In genomic region chr4:139584784-139585183, GRCh38 we compare ENCODE assay signal across 21 cellular contexts.
"Had no signal": no experiment of that assay in that cellular context is flagged by ENCODE, and none has a peak within 500 bp of the region (broad histone marks: within the 10 kb centered on the region; RNA-seq: fewer than 3 reads in every experiment).

No MANE protein-coding gene starts in this region.

- H3K36me3 ChIP-seq: colonic mucosa, heart right ventricle, neural progenitor cell, prostate gland, vagina, WERI-Rb-1 had no signal

- H3K27me3 ChIP-seq: colonic mucosa, heart right ventricle, neural progenitor cell, vagina had no signal

- H3K9me3 ChIP-seq: colonic mucosa, heart right ventricle, prostate gland, vagina had no signal

- H3K36me3 Mint-ChIP-seq: activated naive CD8-positive, alpha-beta T cell; brain; naive thymus-derived CD4-positive, alpha-beta T cell; neural progenitor cell had no signal

- H3K27ac ChIP-seq: colonic mucosa, heart right ventricle, neural progenitor cell, prostate gland, skin epidermis, vagina, WERI-Rb-1 had no signal

- H3K27ac Mint-ChIP-seq: activated naive CD8-positive, alpha-beta T cell; activated T-helper 1 cell treated with anti-CD3 and anti-CD28 coated beads, Interleukin-12 subunit alpha, Interleukin-12 subunit beta, Interleukin-2, Interleukin-4 antibody, amounts not matched to agents 30 ng/mL and 10 ng/mL and 1 ng/mL, durations not matched to agents 14 hours and 24 hours and 36 hours; neural progenitor cell; stimulated activated naive CD8-positive, alpha-beta T cell treated with anti-CD3 and anti-CD28 coated beads, Interleukin-15, amount 100 ng/mL, for 72 hours; T-helper 17 cell had no signal

- H3K9ac ChIP-seq: neural progenitor cell had no signal

- FAIRE-seq: endometrium had no signal

- DNase-seq: activated CD4-positive, alpha-beta T cell treated with anti-CD3 and anti-CD28 coated beads for 1 hour; activated CD4-positive, alpha-beta T cell treated with anti-CD3 and anti-CD28 coated beads, Interleukin-2, amount 50 U/mL, for 48 hours; activated T-cell treated with anti-CD3 and anti-CD28 coated beads for 4 hours; colonic mucosa; heart right ventricle; mesenchymal stem cell; naive thymus-derived CD4-positive, alpha-beta T cell; right cardiac atrium; stimulated activated CD4-positive, alpha-beta T cell treated with anti-CD3 and anti-CD28 coated beads, Interleukin-2, amount 100 ng/mL, for 48 hours; stimulated activated naive CD8-positive, alpha-beta T cell treated with anti-CD3 and anti-CD28 coated beads, Interleukin-15, amount 100 ng/mL, for 72 hours; T-helper 17 cell; WERI-Rb-1 had no signal

- H3K4me3 ChIP-seq: colonic mucosa, heart right ventricle, neural progenitor cell, prostate gland, skin epidermis, vagina had no signal

- H3K9me3 Mint-ChIP-seq: activated T-helper 1 cell treated with anti-CD3 and anti-CD28 coated beads, Interleukin-12 subunit alpha, Interleukin-12 subunit beta, Interleukin-2, Interleukin-4 antibody, amounts not matched to agents 30 ng/mL and 10 ng/mL and 1 ng/mL, durations not matched to agents 14 hours and 24 hours and 36 hours; central memory CD8-positive, alpha-beta T cell had no signal

- H3K4me1 ChIP-seq: colonic mucosa, neural progenitor cell, prostate gland had no signal

- ATAC-seq: naive thymus-derived CD4-positive, alpha-beta T cell; stimulated activated naive CD8-positive, alpha-beta T cell treated with anti-CD3 and anti-CD28 coated beads, Interleukin-15, amount 100 ng/mL, for 72 hours; T-helper 17 cell had no signal

- H3K4me1 Mint-ChIP-seq: central memory CD8-positive, alpha-beta T cell; naive thymus-derived CD4-positive, alpha-beta T cell; neural progenitor cell; stimulated activated naive CD8-positive, alpha-beta T cell treated with anti-CD3 and anti-CD28 coated beads, Interleukin-15, amount 100 ng/mL, for 72 hours had no signal

- H3K4me3 Mint-ChIP-seq: activated naive CD8-positive, alpha-beta T cell; activated T-helper 1 cell treated with anti-CD3 and anti-CD28 coated beads, Interleukin-12 subunit alpha, Interleukin-12 subunit beta, Interleukin-2, Interleukin-4 antibody, amounts not matched to agents 30 ng/mL and 10 ng/mL and 1 ng/mL, durations not matched to agents 14 hours and 24 hours and 36 hours; brain; central memory CD8-positive, alpha-beta T cell; naive thymus-derived CD4-positive, alpha-beta T cell; neural progenitor cell; stimulated activated naive CD8-positive, alpha-beta T cell treated with anti-CD3 and anti-CD28 coated beads, Interleukin-15, amount 100 ng/mL, for 72 hours; T-helper 17 cell had no signal
